In the genomic region with DNA sequence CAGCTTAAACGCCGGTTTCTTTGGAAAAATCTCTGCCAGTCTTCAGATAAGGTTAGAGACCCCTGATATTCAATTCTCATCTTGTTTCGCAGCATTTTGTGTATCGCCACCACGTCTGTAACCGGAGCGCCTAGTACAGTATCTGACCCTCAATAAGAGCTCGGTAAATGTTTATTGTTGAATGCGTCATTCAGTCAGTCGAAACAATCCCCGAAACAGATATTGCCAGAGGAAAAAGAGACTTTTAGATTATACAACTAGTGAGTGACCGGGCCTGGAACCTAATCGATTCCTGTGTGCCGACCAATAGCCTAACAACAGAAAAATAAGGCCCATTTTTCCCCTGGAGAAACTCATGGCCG, we compare ENCODE assay signal across 8 cellular contexts. TPM values are rescaled to one million over a fixed set of nuclear protein-coding genes. Genes with fewer than 3 reads are reported as not detected.
DNase-seq lines count a peak whose midpoint lies in the region; ATAC-seq and TF ChIP-seq lines count a peak whose summit lies in the region.

No MANE protein-coding gene starts in this region.

- H3K4me3 Mint-ChIP-seq in CD4-positive, alpha-beta T cell = peak overlapping the region; percentile 87
- peak overlapping the region; percentile 85 for H3K4me3 Mint-ChIP-seq in endodermal cell

- no peaks in the 10 kb centered on the region for H4K20me1 ChIP-seq in OCI-LY1 (ENCODE audit: insufficient read depth, low read length)

- no peaks in the 10 kb centered on the region for H3K27me3 Mint-ChIP-seq in CD4-positive, alpha-beta T cell
- no peaks in the 10 kb centered on the region for H3K27me3 Mint-ChIP-seq in endodermal cell (ENCODE audit: insufficient read depth)

- DNase-seq in CD4-positive, alpha-beta T cell = no peak
- no peak for DNase-seq in endodermal cell
- no peak for DNase-seq in NCI-H1105 (lab: John Stamatoyannopoulos, UW)
- no peak for DNase-seq in NCI-H345 (lab: John Stamatoyannopoulos, UW)

- H3K36me3 Mint-ChIP-seq in CD4-positive, alpha-beta T cell (ENCODE audit: low read depth) = no peaks in the 10 kb centered on the region
- H3K36me3 Mint-ChIP-seq in endodermal cell (ENCODE audit: low read depth) = peaks cover 4% of the 10 kb centered on the region

- no peak for ATAC-seq in CD4-positive, alpha-beta T cell (ENCODE audit: poor library complexity)
- ATAC-seq in GM21786 (IDR thresholded peaks at IDR 0.05; ENCODE audit: unreplicated experiment) (no peak), HG03097 (IDR thresholded peaks at IDR 0.05; ENCODE audit: low FRiP score, unreplicated experiment) (no peak)

- H3K9me3 ChIP-seq in CD4-positive, alpha-beta T cell (ENCODE audit: control insufficient read depth, low read length) = no peaks in the 10 kb centered on the region
- H3K9me3 ChIP-seq in OCI-LY1 (ENCODE audit: low read length) = no peaks in the 10 kb centered on the region
- no peaks in the 10 kb centered on the region for H3K9me3 ChIP-seq in endodermal cell (ENCODE audit: control insufficient read depth, low read length)
- no peaks in the 10 kb centered on the region for H3K9me3 ChIP-seq in neuron (ENCODE audit: low read length)

- peak overlapping the region; percentile 76 for H3K27ac ChIP-seq in CD4-positive, alpha-beta T cell (ENCODE audit: low read depth, low read length)
- H3K27ac ChIP-seq in OCI-LY1 (ENCODE audit: low read depth, low read length, poor library complexity, severe bottlenecking) (peak overlapping the region; percentile 51), endodermal cell (ENCODE audit: low read depth, low read length) (no peak overlapping the region)

- peak overlapping the region; percentile 90 for H3K9ac ChIP-seq in OCI-LY1 (ENCODE audit: low read length)
- peak overlapping the region; percentile 92 for H3K9ac ChIP-seq in endodermal cell (ENCODE audit: extremely low read depth, low read length, poor library complexity, severe bottlenecking)

- no peaks in the 10 kb centered on the region for H3F3A ChIP-seq in OCI-LY1 (ENCODE audit: insufficient read depth, low read length)

- H2AFZ ChIP-seq in OCI-LY1 (ENCODE audit: low read length) (no peak overlapping the region), neuron (ENCODE audit: low read depth, low read length) (no peak overlapping the region)

- peaks cover 5% of the 10 kb centered on the region; the same call in 1 of the 2 replicates for H3K36me3 ChIP-seq in OCI-LY1 (ENCODE audit: insufficient read depth, low read length)
- no peaks in the 10 kb centered on the region for H3K36me3 ChIP-seq in endodermal cell (ENCODE audit: control insufficient read depth, insufficient read depth, low read length)
- H3K36me3 ChIP-seq in neuron (ENCODE audit: insufficient read depth, low read length) = peaks cover 8% of the 10 kb centered on the region

- CTCF ChIA-PET in CD4-positive, alpha-beta T cell (lab: Charles Lee) = interaction anchor here (1.1 to 2.1 kb wide), 2 partner anchors 29 to 86 kb away, joined by 3 to 6 read pairs; no protein-coding TSS in a partner anchor

- POLR2A ChIA-PET in CD4-positive, alpha-beta T cell (lab: Charles Lee) = interaction anchor here (0.9 to 2.4 kb wide), 10 partner anchors 12 to 337 kb away, joined by 3 to 13 read pairs (median 5); a partner anchor contains a TSS

- H3K4me2 ChIP-seq in OCI-LY1 (ENCODE audit: low read length) = peak overlapping the region; percentile 100

- H3K4me3 ChIP-seq in OCI-LY1 (ENCODE audit: low read depth, low read length, poor library complexity, severe bottlenecking) (peak overlapping the region; percentile 96), endodermal cell (ENCODE audit: low read length) (peak overlapping the region; percentile 100), neuron (ENCODE audit: low read length) (peak overlapping the region; percentile 65)

- H3K4me1 Mint-ChIP-seq in CD4-positive, alpha-beta T cell (ENCODE audit: low read depth) = peaks cover 44% of the 10 kb centered on the region
- H3K4me1 Mint-ChIP-seq in endodermal cell = peaks cover 24% of the 10 kb centered on the region

- intact Hi-C loops in CD4-positive, alpha-beta T cell (cut with DNase I, micrococcal nuclease) = loop anchor here in 1 of 2 experiments (5.0 kb wide), 1 partner anchor 34 kb away; a partner anchor contains a TSS

- peaks cover 36% of the 10 kb centered on the region for H3K79me2 ChIP-seq in OCI-LY1 (ENCODE audit: insufficient read depth, low read length)

- H3K9me3 Mint-ChIP-seq in CD4-positive, alpha-beta T cell = no peaks in the 10 kb centered on the region
- H3K9me3 Mint-ChIP-seq in endodermal cell = peaks cover 1% of the 10 kb centered on the region

- TF ChIP-seq CTCF in CD4-positive, alpha-beta T cell (IDR thresholded peaks at IDR 0.05) = no peak
- no peak for TF ChIP-seq CTCF in OCI-LY1 (IDR thresholded peaks at IDR 0.05; ENCODE audit: low read length)
- no peak for TF ChIP-seq CTCF in endodermal cell (conservative IDR thresholded peaks at IDR 0.05)

- H3K4me1 ChIP-seq in OCI-LY1 (ENCODE audit: insufficient read depth, low read length, severe bottlenecking) (peaks cover 33% of the 10 kb centered on the region), endodermal cell (ENCODE audit: control insufficient read depth, insufficient read depth, low read length) (no peaks in the 10 kb centered on the region), neuron (ENCODE audit: insufficient read depth, low read length) (peaks cover 13% of the 10 kb centered on the region)

- peak overlapping the region; percentile 91 for H3K27ac Mint-ChIP-seq in CD4-positive, alpha-beta T cell
- H3K27ac Mint-ChIP-seq in endodermal cell = peak overlapping the region; percentile 92

- no peaks in the 10 kb centered on the region for H3K27me3 ChIP-seq in CD4-positive, alpha-beta T cell (ENCODE audit: control insufficient read depth, insufficient read depth, low read length)
- H3K27me3 ChIP-seq in OCI-LY1 (ENCODE audit: insufficient read depth, low read length) (no peaks in the 10 kb centered on the region), endodermal cell (ENCODE audit: control insufficient read depth, insufficient read depth, low read length, poor library complexity, severe bottlenecking) (no peaks in the 10 kb centered on the region), neuron (ENCODE audit: insufficient read depth, low read length) (no peaks in the 10 kb centered on the region)

- no peaks in the 10 kb centered on the region for H3K9me2 ChIP-seq in OCI-LY1 (ENCODE audit: low read depth, low read length)

- 4% methylated on average over 10 to 15 of the region's 15 CpGs for WGBS in endodermal cell (ENCODE audit: insufficient coverage in 1 of 2, insufficient read length in 1 of 2), 2 experiments

RNA-seq across cellular contexts. Expression of a gene that starts 0.6 kb away (rescaled TPM):
- total RNA-seq in CD4-positive, alpha-beta T cell = 10 to 100 TPM; 34.1 to 37.2 TPM
- total RNA-seq in endodermal cell = 100 to 1,000 TPM; 108 to 123 TPM
- 81.5 TPM for polyA plus RNA-seq in endodermal cell (2013, experiment 1 of 2)
- polyA plus RNA-seq in endodermal cell (2013, experiment 2 of 2) = 68.1 TPM

RNA-seq across cellular contexts. Expression of a gene that starts 7.1 kb away (rescaled TPM):
- 100 to 1,000 TPM; 210 to 220 TPM for total RNA-seq in CD4-positive, alpha-beta T cell
- 10 to 100 TPM; 45.3 to 51.8 TPM for total RNA-seq in endodermal cell
- 61.5 TPM for polyA plus RNA-seq in endodermal cell (2013, experiment 1 of 2)
- polyA plus RNA-seq in endodermal cell (2013, experiment 2 of 2) = 53.9 TPM

RNA-seq across cellular contexts. Expression of a gene that starts 27.9 kb away (rescaled TPM):
- total RNA-seq in CD4-positive, alpha-beta T cell = 1 to 10 TPM; 2.3 to 3.0 TPM
- total RNA-seq in endodermal cell = 10 to 100 TPM; 17.7 to 20.2 TPM
- 25.3 TPM for polyA plus RNA-seq in endodermal cell (2013, experiment 1 of 2)
- 21.3 TPM for polyA plus RNA-seq in endodermal cell (2013, experiment 2 of 2)

RNA-seq across cellular contexts. Expression of a gene that starts 36.3 kb away (rescaled TPM):
- total RNA-seq in CD4-positive, alpha-beta T cell = 1 to 10 TPM; 3.1 to 3.3 TPM
- not detected for total RNA-seq in endodermal cell
- not detected for polyA plus RNA-seq in endodermal cell (2013, experiment 1 of 2)
- not detected for polyA plus RNA-seq in endodermal cell (2013, experiment 2 of 2)

RNA-seq across cellular contexts. Expression of a gene that starts 36.4 kb away (rescaled TPM):
- 10 to 100 TPM; 24.8 to 25.8 TPM for total RNA-seq in CD4-positive, alpha-beta T cell
- under 1 TPM; 0.60 to 0.73 TPM for total RNA-seq in endodermal cell
- polyA plus RNA-seq in endodermal cell (2013, experiment 1 of 2) = 0.28 TPM
- polyA plus RNA-seq in endodermal cell (2013, experiment 2 of 2) = not detected

Comparison
In these comparisons a context has a peak if more than half of its experiments do, and no peak if none do; other contexts are left out.
1. RNA of a gene that starts 27.9 kb away (total RNA-seq): 17.7 to 20.2 TPM in endodermal cell; 2.3 to 3.0 TPM in CD4-positive, alpha-beta T cell; every median in the first group is over 4 times any median in the second.
2. Peak in every context shown above with its lines, with median percentiles within 50 percentile points of each other: H3K4me3 ChIP-seq.